Comparison of ENCODE assay signal across 18 cellular contexts in genomic region chr2:110790907-110791306, GRCh38. TPM values are rescaled to one million over a fixed set of nuclear protein-coding genes. Genes with fewer than 3 reads are reported as not detected.
DNase-seq lines count a peak whose midpoint lies in the region; ATAC-seq and TF ChIP-seq lines count a peak whose summit lies in the region.
"Had no signal": no experiment of that assay in that cellular context is flagged by ENCODE, and none has a peak within 500 bp of the region (broad histone marks: within the 10 kb centered on the region; RNA-seq: fewer than 3 reads in every experiment).

No MANE protein-coding gene starts in this region.

- H3K9me2 ChIP-seq in Loucy (replicated peaks; ENCODE audit: low read depth, low read length): no peaks in the 10 kb centered on the region

- H2AFZ ChIP-seq in H9 (ENCODE audit: low read length) (no peak overlapping the region), Loucy (ENCODE audit: low read length) (no peak overlapping the region), mesenchymal stem cell (ENCODE audit: low read depth, low read length) (no peak overlapping the region)
- H2AFZ ChIP-seq: GM23338 had no signal

- DNase-seq in H9 (no peak), mesenchymal stem cell (no peak), AG20443 (ENCODE audit: low spot score) (no peak), progenitor cell of endocrine pancreas (ENCODE audit: low spot score, unreplicated experiment) (no peak)
- no peak for DNase-seq in stimulated activated effector memory CD8-positive, alpha-beta T cell treated with anti-CD3 and anti-CD28 coated beads, Interleukin-12 subunit alpha, Interleukin-12 subunit beta, amount 100 ng/mL, for 72 hours (ENCODE audit: low spot score in 2 of 2)
- no peak for DNase-seq in stimulated activated CD4-positive, alpha-beta T cell treated with anti-CD3 and anti-CD28 coated beads, Interleukin-15, amount 100 ng/mL, for 24 hours
- DNase-seq: ACHN; AML-193; Caco-2; CD4-positive, alpha-beta T cell; GDM1; HFFc6 had no signal

- H4K91ac ChIP-seq in H9 (ENCODE audit: insufficient read length, low read depth, low read length) (no peak overlapping the region), mesenchymal stem cell (ENCODE audit: low read length) (no peak overlapping the region)

- H4K8ac ChIP-seq in H9 (replicated peaks; ENCODE audit: insufficient read length, low read depth, low read length) (no peak overlapping the region), mesenchymal stem cell (ENCODE audit: low read length) (no peak overlapping the region)

- H3K36me3 Mint-ChIP-seq in H9 (ENCODE audit: insufficient read depth in 1 of 3, low read depth in 3 of 3): peaks cover 15 to 60% (median 47%) of the 10 kb centered on the region in 3 experiments; a peak in 6 of 7 replicates
- H3K36me3 Mint-ChIP-seq in stimulated activated effector memory CD8-positive, alpha-beta T cell treated with anti-CD3 and anti-CD28 coated beads, Interleukin-12 subunit alpha, Interleukin-12 subunit beta, amount 100 ng/mL, for 72 hours: no peaks in the 10 kb centered on the region
- no peaks in the 10 kb centered on the region for H3K36me3 Mint-ChIP-seq in progenitor cell of endocrine pancreas (ENCODE audit: insufficient read depth)

- H3K9ac ChIP-seq in H9 (ENCODE audit: extremely low read depth, insufficient read length, low read length) (no peak overlapping the region), Loucy (ENCODE audit: low read depth, low read length, poor library complexity, severe bottlenecking) (no peak overlapping the region), mesenchymal stem cell (ENCODE audit: low read length) (peak overlapping the region; percentile 19)

- H3K23me2 ChIP-seq in H9 (ENCODE audit: insufficient read length, low read depth, low read length, poor library complexity, severe bottlenecking): no peaks in the 10 kb centered on the region

- H3K4me1 ChIP-seq in H9 (ENCODE audit: insufficient read depth, low read length): no peaks in the 10 kb centered on the region
- H3K4me1 ChIP-seq in Loucy (ENCODE audit: insufficient read depth, low read length, poor library complexity, severe bottlenecking): peaks cover 14% of the 10 kb centered on the region
- no peaks in the 10 kb centered on the region for H3K4me1 ChIP-seq in mesenchymal stem cell (ENCODE audit: control insufficient read depth, insufficient read depth, low read depth, low read length)
- H3K4me1 ChIP-seq: Caco-2 had no signal

- H3K27ac ChIP-seq in H9 (ENCODE audit: insufficient read length, low read depth, low read length) (no peak overlapping the region), mesenchymal stem cell (ENCODE audit: low read length, poor library complexity, severe bottlenecking) (no peak overlapping the region)
- H3K27ac ChIP-seq: C4-2B had no signal

- no peak overlapping the region for H3K18ac ChIP-seq in H9 (ENCODE audit: insufficient read length, low read depth, low read length)
- no peak overlapping the region for H3K18ac ChIP-seq in mesenchymal stem cell (ENCODE audit: low read depth in 1 of 2, low read length in 2 of 2)

- H3K4me1 Mint-ChIP-seq in H9 (peaks cover 13 to 16% of the 10 kb centered on the region in 2 experiments), progenitor cell of endocrine pancreas (ENCODE audit: low read depth) (peaks cover 2% of the 10 kb centered on the region)
- peaks cover 10% of the 10 kb centered on the region for H3K4me1 Mint-ChIP-seq in stimulated activated effector memory CD8-positive, alpha-beta T cell treated with anti-CD3 and anti-CD28 coated beads, Interleukin-12 subunit alpha, Interleukin-12 subunit beta, amount 100 ng/mL, for 72 hours

- H4K20me1 ChIP-seq in H9 (ENCODE audit: control insufficient read depth, insufficient read depth, insufficient read length) (no peaks in the 10 kb centered on the region), Loucy (ENCODE audit: insufficient read depth, low read length, poor library complexity, severe bottlenecking) (no peaks in the 10 kb centered on the region)

- H3K36me3 ChIP-seq in Loucy (ENCODE audit: insufficient read depth, low read length) (no peaks in the 10 kb centered on the region), mesenchymal stem cell (ENCODE audit: control insufficient read depth in 1 of 2, insufficient read depth in 2 of 2, low read depth in 1 of 2, low read length in 2 of 2) (no peaks in the 10 kb centered on the region)

- H2BK12ac ChIP-seq in H9 (ENCODE audit: insufficient read length, low read depth, low read length) (no peak overlapping the region), mesenchymal stem cell (ENCODE audit: low read length in 2 of 2) (no peak overlapping the region)

- H2AK5ac ChIP-seq in H9 (ENCODE audit: insufficient read length, low read length) (no peak overlapping the region), mesenchymal stem cell (ENCODE audit: low read length, severe bottlenecking) (no peak overlapping the region)

- no peak overlapping the region for H3K23ac ChIP-seq in H9 (ENCODE audit: insufficient read length, low read depth, low read length)
- no peak overlapping the region for H3K23ac ChIP-seq in mesenchymal stem cell (ENCODE audit: low read length in 2 of 2)

- TF ChIP-seq CTCF in H9 (conservative IDR thresholded peaks at IDR 0.05) (no peak), Loucy (conservative IDR thresholded peaks at IDR 0.05; ENCODE audit: low read length) (no peak), progenitor cell of endocrine pancreas (IDR thresholded peaks at IDR 0.05; ENCODE audit: unreplicated experiment) (no peak)

- peak overlapping the region; percentile 1 to 86 (median 81); a peak in 5 of 7 replicates for H3K27ac Mint-ChIP-seq in H9
- peak overlapping the region; percentile 27 for H3K27ac Mint-ChIP-seq in stimulated activated effector memory CD8-positive, alpha-beta T cell treated with anti-CD3 and anti-CD28 coated beads, Interleukin-12 subunit alpha, Interleukin-12 subunit beta, amount 100 ng/mL, for 72 hours
- H3K27ac Mint-ChIP-seq in progenitor cell of endocrine pancreas: no peak overlapping the region
- H3K27ac Mint-ChIP-seq: CD4-positive, alpha-beta T cell; GM23338; HFFc6 had no signal

- H3T11ph ChIP-seq in H9 (ENCODE audit: low read length): no peak overlapping the region

- no peak for ATAC-seq in stimulated activated effector memory CD8-positive, alpha-beta T cell treated with anti-CD3 and anti-CD28 coated beads, Interleukin-12 subunit alpha, Interleukin-12 subunit beta, amount 100 ng/mL, for 72 hours
- ATAC-seq: GM23338, HCT116 had no signal

- H3K14ac ChIP-seq in H9 (ENCODE audit: insufficient read depth, low read length) (peak overlapping the region; percentile 13; the same call in 1 of the 2 replicates), mesenchymal stem cell (ENCODE audit: low read length in 2 of 2) (no peak overlapping the region)

- no peaks in the 10 kb centered on the region for H3K27me3 Mint-ChIP-seq in H9 (ENCODE audit: low read depth)
- H3K27me3 Mint-ChIP-seq in progenitor cell of endocrine pancreas: peaks cover 28% of the 10 kb centered on the region

- H3K79me1 ChIP-seq in H9 (ENCODE audit: insufficient read depth, low read depth, low read length, poor library complexity, severe bottlenecking) (no peaks in the 10 kb centered on the region), mesenchymal stem cell (replicated peaks; ENCODE audit: low read length, poor library complexity, severe bottlenecking) (no peaks in the 10 kb centered on the region)

- no peaks in the 10 kb centered on the region for H3K79me2 ChIP-seq in H9 (ENCODE audit: insufficient read depth, low read length)
- H3K79me2 ChIP-seq in Loucy (ENCODE audit: insufficient read depth, low read length): no peaks in the 10 kb centered on the region

- H2BK15ac ChIP-seq in H9 (ENCODE audit: low read depth, low read length): no peak overlapping the region; the same call in 1 of the 2 replicates
- no peak overlapping the region for H2BK15ac ChIP-seq in mesenchymal stem cell (ENCODE audit: low read depth, poor library complexity, severe bottlenecking)

- H3K4me3 ChIP-seq in Loucy (ENCODE audit: low read length, poor library complexity, severe bottlenecking) (no peak overlapping the region), mesenchymal stem cell (ENCODE audit: insufficient read depth in 1 of 2, low read depth in 1 of 2, low read length in 2 of 2) (no peak overlapping the region)
- H3K4me3 ChIP-seq: GM23338 had no signal

- H2BK120ac ChIP-seq in H9 (ENCODE audit: low read depth, low read length, poor library complexity, severe bottlenecking): no peak overlapping the region
- H2BK120ac ChIP-seq in mesenchymal stem cell (ENCODE audit: low read depth, low read length): no peak overlapping the region

- no peaks in the 10 kb centered on the region for H3K9me3 ChIP-seq in H9 (ENCODE audit: control insufficient read depth, low read depth, low read length)
- H3K9me3 ChIP-seq in Loucy (ENCODE audit: insufficient read depth, low read depth, low read length): no peaks in the 10 kb centered on the region
- no peaks in the 10 kb centered on the region for H3K9me3 ChIP-seq in mesenchymal stem cell (ENCODE audit: control insufficient read depth, low read length)
- H3K9me3 ChIP-seq: Caco-2 had no signal

- no peak overlapping the region for H2BK20ac ChIP-seq in H9 (ENCODE audit: low read depth, low read length, poor library complexity, severe bottlenecking)

- H3K9me3 Mint-ChIP-seq in H9 (no peaks in the 10 kb centered on the region), progenitor cell of endocrine pancreas (ENCODE audit: low read depth) (peaks cover 1% of the 10 kb centered on the region)
- H3K9me3 Mint-ChIP-seq in stimulated activated effector memory CD8-positive, alpha-beta T cell treated with anti-CD3 and anti-CD28 coated beads, Interleukin-12 subunit alpha, Interleukin-12 subunit beta, amount 100 ng/mL, for 72 hours: no peaks in the 10 kb centered on the region
- H3K9me3 Mint-ChIP-seq: CD4-positive, alpha-beta T cell; GM23338; HFFc6 had no signal

- H3K56ac ChIP-seq in H9 (ENCODE audit: insufficient read length, low read depth, low read length): no peak overlapping the region

- no peak overlapping the region for H4K5ac ChIP-seq in H9 (ENCODE audit: insufficient read length, low read depth, low read length)

- H3K4ac ChIP-seq in H9 (ENCODE audit: low read depth, low read length) (no peak overlapping the region), mesenchymal stem cell (ENCODE audit: low read depth in 1 of 2, low read length in 2 of 2) (no peak overlapping the region)

- no peaks in the 10 kb centered on the region for H3F3A ChIP-seq in Loucy (ENCODE audit: low read depth)

- H3K4me2 ChIP-seq in H9 (ENCODE audit: insufficient read depth, insufficient read length, low read length) (no peak overlapping the region), Loucy (ENCODE audit: low read depth, low read length, poor library complexity, severe bottlenecking) (peak overlapping the region; percentile 28), mesenchymal stem cell (ENCODE audit: low read length, poor library complexity, severe bottlenecking) (no peak overlapping the region)
- H3K4me2 ChIP-seq: GM23338 had no signal

- H3K27me3 ChIP-seq in H9 (ENCODE audit: insufficient read depth, low read length) (no peaks in the 10 kb centered on the region), Loucy (ENCODE audit: insufficient read depth, low read length, poor library complexity, severe bottlenecking) (no peaks in the 10 kb centered on the region), mesenchymal stem cell (ENCODE audit: control insufficient read depth in 1 of 2, insufficient read depth in 1 of 2, low read length in 2 of 2) (peaks cover 69 to 85% of the 10 kb centered on the region in 2 experiments)

- no peak overlapping the region for H2BK5ac ChIP-seq in H9 (ENCODE audit: insufficient read length, low read length)
- H2BK5ac ChIP-seq in mesenchymal stem cell (ENCODE audit: low read depth, low read length, poor library complexity, severe bottlenecking): no peak overlapping the region

- H3K4me3 Mint-ChIP-seq in H9 (no peak overlapping the region), progenitor cell of endocrine pancreas (ENCODE audit: low read depth) (no peak overlapping the region)
- no peak overlapping the region for H3K4me3 Mint-ChIP-seq in stimulated activated effector memory CD8-positive, alpha-beta T cell treated with anti-CD3 and anti-CD28 coated beads, Interleukin-12 subunit alpha, Interleukin-12 subunit beta, amount 100 ng/mL, for 72 hours
- H3K4me3 Mint-ChIP-seq: CD4-positive, alpha-beta T cell; GM23338; HFFc6 had no signal

RNA-seq across cellular contexts. Expression of gene ACOXL, which starts 58.5 kb away (rescaled TPM):
- 33.3 and 37.6 TPM in 2 replicates for total RNA-seq in H9 (2021)
- 0.04 TPM for polyA plus RNA-seq in mesenchymal stem cell (2013, experiment 1 of 2)
- 0.01 TPM for polyA plus RNA-seq in mesenchymal stem cell (2013, experiment 2 of 2)
- total RNA-seq in progenitor cell of endocrine pancreas: 0.19 and 0.27 TPM in 2 replicates
- total RNA-seq: CD4-positive, alpha-beta T cell; Daoy; HFFc6 had no signal
- polyA plus RNA-seq: BJ had no signal

Comparison
In these comparisons a context has a peak if more than half of its experiments do, and no peak if none do; other contexts are left out.
1. RNA of gene ACOXL, which starts 58.5 kb away (total RNA-seq): 33.3 to 37.6 TPM in H9; 0.19 to 0.27 TPM in progenitor cell of endocrine pancreas; every median in the first group is over 10 times any median in the second.